1 cellular context compared by ENCODE assay signal in the genomic region with DNA sequence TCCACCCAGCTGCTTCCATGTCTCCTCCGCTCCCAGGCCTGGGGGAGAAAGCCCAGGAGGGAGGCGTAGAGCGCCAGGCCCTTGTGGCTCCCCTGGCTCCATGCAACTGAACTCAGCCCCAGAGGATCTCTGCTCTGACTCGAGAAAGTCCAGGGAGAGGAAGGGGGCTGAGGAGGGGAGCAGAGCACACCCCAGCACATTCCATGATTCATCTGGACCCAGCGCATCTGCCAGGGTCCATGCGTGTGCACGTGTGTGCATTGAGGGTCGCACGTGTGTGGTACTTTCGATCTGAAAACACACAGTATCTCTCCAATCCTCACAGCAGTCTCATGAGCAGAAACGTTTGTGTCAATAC.
TF ChIP-seq lines count a peak whose summit lies in the region.

No MANE protein-coding gene starts in this region.

TF ChIP-seq in SK-N-SH treated with all-trans-retinoic acid at 6 μM for 48 hours, 23 proteins besides CTCF, POLR2A, EP300 and RAD21 (continued from another document):
- TF ChIP-seq, protein P1, sequence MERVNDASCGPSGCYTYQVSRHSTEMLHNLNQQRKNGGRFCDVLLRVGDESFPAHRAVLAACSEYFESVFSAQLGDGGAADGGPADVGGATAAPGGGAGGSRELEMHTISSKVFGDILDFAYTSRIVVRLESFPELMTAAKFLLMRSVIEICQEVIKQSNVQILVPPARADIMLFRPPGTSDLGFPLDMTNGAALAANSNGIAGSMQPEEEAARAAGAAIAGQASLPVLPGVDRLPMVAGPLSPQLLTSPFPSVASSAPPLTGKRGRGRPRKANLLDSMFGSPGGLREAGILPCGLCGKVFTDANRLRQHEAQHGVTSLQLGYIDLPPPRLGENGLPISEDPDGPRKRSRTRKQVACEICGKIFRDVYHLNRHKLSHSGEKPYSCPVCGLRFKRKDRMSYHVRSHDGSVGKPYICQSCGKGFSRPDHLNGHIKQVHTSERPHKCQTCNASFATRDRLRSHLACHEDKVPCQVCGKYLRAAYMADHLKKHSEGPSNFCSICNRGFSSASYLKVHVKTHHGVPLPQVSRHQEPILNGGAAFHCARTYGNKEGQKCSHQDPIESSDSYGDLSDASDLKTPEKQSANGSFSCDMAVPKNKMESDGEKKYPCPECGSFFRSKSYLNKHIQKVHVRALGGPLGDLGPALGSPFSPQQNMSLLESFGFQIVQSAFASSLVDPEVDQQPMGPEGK (CRISPR knock-in tag; IDR thresholded peaks at IDR 0.05; ENCODE audit: borderline replicate concordance): no peak
- TF ChIP-seq ISL1 (CRISPR knock-in tag; IDR thresholded peaks at IDR 0.05) (no peak), TCF4 (CRISPR knock-in tag; IDR thresholded peaks at IDR 0.05; ENCODE audit: borderline replicate concordance) (no peak), TOX (CRISPR knock-in tag; IDR thresholded peaks at IDR 0.05; ENCODE audit: borderline replicate concordance) (no peak)
TF ChIP-seq in SK-N-SH treated with all-trans-retinoic acid at 6 μM for 48 hours: peak in this region for 0.
